Comparison of ENCODE assay signal across 32 cellular contexts in genomic region chr12:52658196-52658595, GRCh38. TPM values are rescaled to one million over a fixed set of nuclear protein-coding genes. Genes with fewer than 3 reads are reported as not detected.
"Had no signal": no experiment of that assay in that cellular context is flagged by ENCODE, and none has a peak within 500 bp of the region (broad histone marks: within the 10 kb centered on the region; RNA-seq: fewer than 3 reads in every experiment).

No MANE protein-coding gene starts in this region.

- H3K9me3 ChIP-seq: MG63, SJSA1, SK-N-SH had no signal

- H3K4me3 ChIP-seq: cardiac muscle cell, MG63, PC-9, SJSA1 had no signal

- H3K27ac ChIP-seq: cardiac muscle cell, PC-9, SJSA1 had no signal

- ATAC-seq: activated CD4-positive, alpha-beta T cell treated with anti-CD3 and anti-CD28 coated beads for 36 hours; activated CD4-positive, CD25-positive, alpha-beta regulatory T cell treated with anti-CD3 and anti-CD28 coated beads, Interleukin-2, amount 50 U/mL, for 24 hours; activated CD8-positive, alpha-beta memory T cell treated with anti-CD3 and anti-CD28 coated beads, Interleukin-2, amount 10 ng/mL, durations not matched to agents 7 days and 5 days; activated T-cell treated with anti-CD3 and anti-CD28 coated beads, Interleukin-2, amount 50 U/mL, for 72 hours; activated T-helper 17 cell treated with anti-CD3 and anti-CD28 coated beads, Interleukin-2, amount 50 U/mL, for 72 hours; WTC11 had no signal

- DNase-seq: activated CD4-positive, alpha-beta T cell treated with anti-CD3 and anti-CD28 coated beads for 36 hours; activated CD4-positive, alpha-beta T cell treated with anti-CD3 and anti-CD28 coated beads, Interleukin-2, amount 10 ng/mL, durations not matched to agents 7 days and 5 days; activated CD4-positive, alpha-beta T cell treated with anti-CD3 and anti-CD28 coated beads, Interleukin-2, amount 50 U/mL, for 48 hours; activated CD8-positive, alpha-beta memory T cell treated with anti-CD3 and anti-CD28 coated beads, Interleukin-2, amount 10 ng/mL, durations not matched to agents 7 days and 5 days; activated effector memory CD4-positive, alpha-beta T cell treated with anti-CD3 and anti-CD28 coated beads, Interleukin-2, amount 50 U/mL, for 16 hours; activated naive CD4-positive, alpha-beta T cell; activated naive CD4-positive, alpha-beta T cell treated with anti-CD3 and anti-CD28 coated beads, Interleukin-2, amount 50 U/mL, for 16 hours; activated naive CD8-positive, alpha-beta T cell treated with anti-CD3 and anti-CD28 coated beads for 36 hours; activated T-cell treated with anti-CD3 and anti-CD28 coated beads, Interleukin-2, amount 50 U/mL, for 1 hour; activated T-cell treated with anti-CD3 and anti-CD28 coated beads, Interleukin-2, amount 50 U/mL, for 72 hours; amniotic stem cell; aorta; Kasumi-1; KG1; MG63; NCI-H1048; NCI-H1105 treated with DMSO at 0.1 percent for 48 hours; NCI-H1436; NCI-H2029; NCI-H510A; NCI-H526; NCI-H748 treated with DMSO at 0.1 percent for 48 hours; NK-92 treated with Interleukin-12 subunit alpha and Interleukin-12 subunit beta, amount 100 ng/mL, for 24 hours; PC-9; SHP77; SK-N-SH had no signal

- H3K4me1 ChIP-seq: SJSA1 had no signal

- H3K36me3 ChIP-seq: cardiac muscle cell, MG63, SJSA1 had no signal

RNA-seq across cellular contexts. Expression of gene KRT2, which starts 6.2 kb away (rescaled TPM):
- total RNA-seq: activated CD4-positive, alpha-beta T cell treated with anti-CD3 and anti-CD28 coated beads for 36 hours; activated CD8-positive, alpha-beta memory T cell treated with anti-CD3 and anti-CD28 coated beads, Interleukin-2, amount 10 ng/mL, durations not matched to agents 7 days and 5 days; activated naive CD8-positive, alpha-beta T cell treated with anti-CD3 and anti-CD28 coated beads for 36 hours; activated T-cell treated with anti-CD3 and anti-CD28 coated beads, Interleukin-2, amount 50 U/mL, for 72 hours; activated T-helper 17 cell treated with anti-CD3 and anti-CD28 coated beads, Interleukin-2, amount 50 U/mL, for 72 hours; aorta; cardiac muscle cell; chondrocyte; PC-9; SJSA1; WTC11 had no signal
- polyA plus RNA-seq: cardiac muscle cell, SK-N-SH had no signal

RNA-seq across cellular contexts. Expression of gene KRT1, which starts 22.0 kb away (rescaled TPM):
- total RNA-seq: activated CD4-positive, alpha-beta T cell treated with anti-CD3 and anti-CD28 coated beads for 36 hours; activated CD8-positive, alpha-beta memory T cell treated with anti-CD3 and anti-CD28 coated beads, Interleukin-2, amount 10 ng/mL, durations not matched to agents 7 days and 5 days; activated naive CD8-positive, alpha-beta T cell treated with anti-CD3 and anti-CD28 coated beads for 36 hours; activated T-cell treated with anti-CD3 and anti-CD28 coated beads, Interleukin-2, amount 50 U/mL, for 72 hours; activated T-helper 17 cell treated with anti-CD3 and anti-CD28 coated beads, Interleukin-2, amount 50 U/mL, for 72 hours; cardiac muscle cell; chondrocyte; PC-9; WTC11 had no signal
- polyA plus RNA-seq: aorta, cardiac muscle cell, SK-N-SH had no signal

RNA-seq across cellular contexts. Expression of gene KRT73, which starts 39.8 kb away (rescaled TPM):
- total RNA-seq: activated CD8-positive, alpha-beta memory T cell treated with anti-CD3 and anti-CD28 coated beads, Interleukin-2, amount 10 ng/mL, durations not matched to agents 7 days and 5 days; activated T-helper 17 cell treated with anti-CD3 and anti-CD28 coated beads, Interleukin-2, amount 50 U/mL, for 72 hours; aorta; cardiac muscle cell; chondrocyte; PC-9; SJSA1; WTC11 had no signal
- polyA plus RNA-seq: aorta, cardiac muscle cell, SK-N-SH had no signal

RNA-seq across cellular contexts. Expression of gene KRT77, which starts 45.1 kb away (rescaled TPM):
- total RNA-seq: activated CD4-positive, alpha-beta T cell treated with anti-CD3 and anti-CD28 coated beads for 36 hours; activated CD4-positive, alpha-beta T cell treated with anti-CD3 and anti-CD28 coated beads, Interleukin-2, amount 10 ng/mL, durations not matched to agents 7 days and 5 days; activated CD8-positive, alpha-beta memory T cell treated with anti-CD3 and anti-CD28 coated beads, Interleukin-2, amount 10 ng/mL, durations not matched to agents 7 days and 5 days; activated naive CD8-positive, alpha-beta T cell treated with anti-CD3 and anti-CD28 coated beads for 36 hours; activated T-cell treated with anti-CD3 and anti-CD28 coated beads, Interleukin-2, amount 50 U/mL, for 72 hours; activated T-helper 17 cell treated with anti-CD3 and anti-CD28 coated beads, Interleukin-2, amount 50 U/mL, for 72 hours; aorta; cardiac muscle cell; chondrocyte; PC-9; SJSA1; WTC11 had no signal
- polyA plus RNA-seq: aorta, cardiac muscle cell, SK-N-SH had no signal

RNA-seq across cellular contexts. Expression of gene KRT72, which starts 56.9 kb away (rescaled TPM):
- total RNA-seq: activated T-helper 17 cell treated with anti-CD3 and anti-CD28 coated beads, Interleukin-2, amount 50 U/mL, for 72 hours; aorta; cardiac muscle cell; chondrocyte; PC-9; SJSA1; WTC11 had no signal
- polyA plus RNA-seq: cardiac muscle cell, SK-N-SH had no signal
